In the genomic region with DNA sequence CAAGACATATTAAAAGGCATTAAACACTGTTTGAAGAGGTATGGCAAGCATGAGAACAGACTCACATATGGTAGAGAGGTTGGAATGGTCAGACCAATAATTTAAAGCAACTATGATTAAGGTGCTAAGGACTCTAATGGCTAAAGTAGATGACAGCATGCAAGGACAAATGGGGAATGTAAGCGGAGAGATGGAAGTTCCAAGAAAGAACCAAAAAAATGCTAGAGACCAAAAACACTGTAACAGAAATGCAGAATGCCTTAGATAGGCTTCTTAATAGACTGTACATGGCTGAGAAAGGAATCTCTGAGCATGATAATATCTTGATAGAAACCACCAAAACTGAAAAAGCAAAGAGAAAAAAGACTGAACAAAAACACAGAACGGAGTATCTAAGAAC, we compare ENCODE assay signal across 28 cellular contexts.
DNase-seq lines count a peak whose midpoint lies in the region; ATAC-seq, FAIRE-seq and TF ChIP-seq lines count a peak whose summit lies in the region.
"Had no signal": no experiment of that assay in that cellular context is flagged by ENCODE, and none has a peak within 500 bp of the region (broad histone marks: within the 10 kb centered on the region; RNA-seq: fewer than 3 reads in every experiment).

No MANE protein-coding gene starts in this region.

- H3K9me3 ChIP-seq in hepatocyte (ENCODE audit: low read depth): no peaks in the 10 kb centered on the region
- H3K9me3 ChIP-seq: neutrophil, stomach, thyroid gland, vagina had no signal

- H3K27ac Mint-ChIP-seq in T-helper 1 cell treated with Interleukin-12 subunit alpha and Interleukin-12 subunit beta and Interleukin-4 antibody, amounts not matched to agents 30 μg/mL and 1 μg/mL, for 36 hours: no peak overlapping the region
- no peak overlapping the region for H3K27ac Mint-ChIP-seq in activated T-helper 2 cell treated with anti-CD3 and anti-CD28 coated beads, Interferon-gamma antibody, Interleukin-2, Interleukin-4, amounts not matched to agents 10 μg/mL and 5 μg/mL and 100 μg/mL, durations not matched to agents 14 hours and 24 hours and 36 hours
- peak overlapping the region; percentile 2 to 3 for H3K27ac Mint-ChIP-seq in natural killer cell
- H3K27ac Mint-ChIP-seq: activated T-helper 1 cell treated with anti-CD3 and anti-CD28 coated beads, Interleukin-12 subunit alpha, Interleukin-12 subunit beta, Interleukin-2, Interleukin-4 antibody, amounts not matched to agents 30 ng/mL and 10 ng/mL and 1 ng/mL, durations not matched to agents 14 hours and 24 hours and 36 hours; progenitor cell of endocrine pancreas had no signal

- no peaks in the 10 kb centered on the region for H4K20me1 ChIP-seq in hepatocyte (ENCODE audit: insufficient read depth, poor library complexity, severe bottlenecking)

- peaks cover 13% of the 10 kb centered on the region for H3K9me3 Mint-ChIP-seq in T-helper 1 cell treated with Interleukin-12 subunit alpha and Interleukin-12 subunit beta and Interleukin-4 antibody, amounts not matched to agents 30 μg/mL and 1 μg/mL, for 36 hours
- H3K9me3 Mint-ChIP-seq in activated T-helper 2 cell treated with anti-CD3 and anti-CD28 coated beads, Interferon-gamma antibody, Interleukin-2, Interleukin-4, amounts not matched to agents 10 μg/mL and 5 μg/mL and 100 μg/mL, durations not matched to agents 14 hours and 24 hours and 36 hours: peaks cover 19% of the 10 kb centered on the region
- no peaks in the 10 kb centered on the region for H3K9me3 Mint-ChIP-seq in natural killer cell

- no peaks in the 10 kb centered on the region for H3K9me2 ChIP-seq in hepatocyte (replicated peaks; ENCODE audit: insufficient read depth)

- H3K79me2 ChIP-seq in hepatocyte: no peaks in the 10 kb centered on the region

- peaks cover 28% of the 10 kb centered on the region for H3K27me3 Mint-ChIP-seq in T-helper 1 cell treated with Interleukin-12 subunit alpha and Interleukin-12 subunit beta and Interleukin-4 antibody, amounts not matched to agents 30 μg/mL and 1 μg/mL, for 36 hours (ENCODE audit: low read depth)
- H3K27me3 Mint-ChIP-seq in activated T-helper 2 cell treated with anti-CD3 and anti-CD28 coated beads, Interferon-gamma antibody, Interleukin-2, Interleukin-4, amounts not matched to agents 10 μg/mL and 5 μg/mL and 100 μg/mL, durations not matched to agents 14 hours and 24 hours and 36 hours (ENCODE audit: low read depth): peaks cover 50% of the 10 kb centered on the region
- H3K27me3 Mint-ChIP-seq in natural killer cell (ENCODE audit: low read depth in 2 of 2): no peaks in the 10 kb centered on the region
- H3K27me3 Mint-ChIP-seq: progenitor cell of endocrine pancreas had no signal

- H3K4me1 Mint-ChIP-seq in T-helper 1 cell treated with Interleukin-12 subunit alpha and Interleukin-12 subunit beta and Interleukin-4 antibody, amounts not matched to agents 30 μg/mL and 1 μg/mL, for 36 hours (ENCODE audit: low read depth): peaks cover 38% of the 10 kb centered on the region
- peaks cover 46% of the 10 kb centered on the region for H3K4me1 Mint-ChIP-seq in activated T-helper 2 cell treated with anti-CD3 and anti-CD28 coated beads, Interferon-gamma antibody, Interleukin-2, Interleukin-4, amounts not matched to agents 10 μg/mL and 5 μg/mL and 100 μg/mL, durations not matched to agents 14 hours and 24 hours and 36 hours (ENCODE audit: low read depth)
- peaks cover 50 to 63% of the 10 kb centered on the region in 2 donors for H3K4me1 Mint-ChIP-seq in natural killer cell

- no peak for TF ChIP-seq CTCF in natural killer cell (IDR thresholded peaks at IDR 0.05)
- TF ChIP-seq CTCF in hepatocyte (IDR thresholded peaks at IDR 0.05; ENCODE audit: poor library complexity): no peak

- peaks cover 19% of the 10 kb centered on the region for H3K36me3 Mint-ChIP-seq in T-helper 1 cell treated with Interleukin-12 subunit alpha and Interleukin-12 subunit beta and Interleukin-4 antibody, amounts not matched to agents 30 μg/mL and 1 μg/mL, for 36 hours (ENCODE audit: low read depth)
- peaks cover 17% of the 10 kb centered on the region for H3K36me3 Mint-ChIP-seq in activated T-helper 2 cell treated with anti-CD3 and anti-CD28 coated beads, Interferon-gamma antibody, Interleukin-2, Interleukin-4, amounts not matched to agents 10 μg/mL and 5 μg/mL and 100 μg/mL, durations not matched to agents 14 hours and 24 hours and 36 hours (ENCODE audit: low read depth)
- H3K36me3 Mint-ChIP-seq in natural killer cell: peaks cover 6% of the 10 kb centered on the region

- no peaks in the 10 kb centered on the region for H3K36me3 ChIP-seq in hepatocyte (replicated peaks; ENCODE audit: insufficient read depth, low read depth)
- H3K36me3 ChIP-seq: gastrocnemius medialis, neutrophil, stomach, thyroid gland, vagina had no signal

- peak overlapping the region; percentile 33 for H3K4me3 Mint-ChIP-seq in T-helper 1 cell treated with Interleukin-12 subunit alpha and Interleukin-12 subunit beta and Interleukin-4 antibody, amounts not matched to agents 30 μg/mL and 1 μg/mL, for 36 hours
- peak overlapping the region; percentile 28 for H3K4me3 Mint-ChIP-seq in activated T-helper 2 cell treated with anti-CD3 and anti-CD28 coated beads, Interferon-gamma antibody, Interleukin-2, Interleukin-4, amounts not matched to agents 10 μg/mL and 5 μg/mL and 100 μg/mL, durations not matched to agents 14 hours and 24 hours and 36 hours (ENCODE audit: low read depth)
- no peak overlapping the region for H3K4me3 Mint-ChIP-seq in natural killer cell
- H3K4me3 Mint-ChIP-seq: activated T-helper 1 cell treated with anti-CD3 and anti-CD28 coated beads, Interleukin-12 subunit alpha, Interleukin-12 subunit beta, Interleukin-2, Interleukin-4 antibody, amounts not matched to agents 30 ng/mL and 10 ng/mL and 1 ng/mL, durations not matched to agents 14 hours and 24 hours and 36 hours had no signal

- H3K4me3 ChIP-seq in hepatocyte: no peak overlapping the region
- H3K4me3 ChIP-seq: gastrocnemius medialis, stomach, thyroid gland, vagina had no signal

- WGBS in hepatocyte (ENCODE audit: low lambda C conversion rate, missing lambda C conversion rate): 0% methylated on average over 2 of the region's 2 CpGs

- intact Hi-C loops in activated T-helper 2 cell treated with anti-CD3 and anti-CD28 coated beads, Interferon-gamma antibody, Interleukin-2, Interleukin-4, amounts not matched to agents 10 μg/mL and 5 μg/mL and 100 μg/mL, durations not matched to agents 14 hours and 24 hours and 36 hours (cut with micrococcal nuclease): no loop called here
- intact Hi-C loops in natural killer cell (cut with micrococcal nuclease): no loop called here

- no peaks in the 10 kb centered on the region for H3K27me3 ChIP-seq in hepatocyte
- H3K27me3 ChIP-seq: gastrocnemius medialis, neutrophil, stomach, thyroid gland, vagina had no signal

- H3K4me2 ChIP-seq in hepatocyte: no peak overlapping the region
- H3K4me2 ChIP-seq: KMS-11 had no signal

- H3K4me1 ChIP-seq in hepatocyte (ENCODE audit: insufficient read depth): peaks cover 7% of the 10 kb centered on the region
- H3K4me1 ChIP-seq: gastrocnemius medialis, thyroid gland had no signal

- H2AFZ ChIP-seq in hepatocyte: no peak overlapping the region

- ATAC-seq in natural killer cell: no peak
- ATAC-seq: gastrocnemius medialis had no signal

- DNase-seq in T-helper 1 cell: no peak
- DNase-seq in GM19239 (ENCODE audit: insufficient read length, low spot score): no peak
- DNase-seq in activated T-helper 2 cell treated with anti-CD3 and anti-CD28 coated beads, Interferon-gamma antibody, Interleukin-2, Interleukin-4, amounts not matched to agents 10 μg/mL and 5 μg/mL and 100 μg/mL, durations not matched to agents 14 hours and 24 hours and 36 hours (ENCODE audit: low spot score): no peak
- no peak for DNase-seq in natural killer cell
- no peak for DNase-seq in NCI-H446 (lab: John Stamatoyannopoulos, UW)
- DNase-seq in LoVo (ENCODE audit: low spot score): no peak
- no peak for DNase-seq in hepatocyte (ENCODE audit: low spot score)
- DNase-seq: activated CD4-positive, alpha-beta T cell treated with anti-CD3 and anti-CD28 coated beads for 48 hours; dermis blood vessel endothelial cell; gastrocnemius medialis; GDM1; HCEC 1CT; hippocampal formation; NCI-H1436 treated with DMSO at 0.1 percent for 48 hours; NCI-H2107; NCI-H774; RPMI8226; stomach; thyroid gland had no signal

- peak; percentile 53 for FAIRE-seq in GM19239 (lab: Jason Lieb, UNC)
- FAIRE-seq: HTR-8/SVneo had no signal

- H3K27ac ChIP-seq in hepatocyte: no peak overlapping the region
- H3K27ac ChIP-seq: 22Rv1, gastrocnemius medialis, KMS-11, neutrophil, stomach, thyroid gland, vagina, VCaP had no signal

Comparison
In these comparisons a context has a peak if more than half of its experiments do, and no peak if none do; other contexts are left out.
1. H3K27ac Mint-ChIP-seq: peak in natural killer cell (2 of 2); none in T-helper 1 cell treated with Interleukin-12 subunit alpha and Interleukin-12 subunit beta and Interleukin-4 antibody, amounts not matched to agents 30 μg/mL and 1 μg/mL, for 36 hours (single experiment) and activated T-helper 2 cell treated with anti-CD3 and anti-CD28 coated beads, Interferon-gamma antibody, Interleukin-2, Interleukin-4, amounts not matched to agents 10 μg/mL and 5 μg/mL and 100 μg/mL, durations not matched to agents 14 hours and 24 hours and 36 hours (single experiment).